Comparison of ENCODE assay signal across 8 cellular contexts in the genomic region with DNA sequence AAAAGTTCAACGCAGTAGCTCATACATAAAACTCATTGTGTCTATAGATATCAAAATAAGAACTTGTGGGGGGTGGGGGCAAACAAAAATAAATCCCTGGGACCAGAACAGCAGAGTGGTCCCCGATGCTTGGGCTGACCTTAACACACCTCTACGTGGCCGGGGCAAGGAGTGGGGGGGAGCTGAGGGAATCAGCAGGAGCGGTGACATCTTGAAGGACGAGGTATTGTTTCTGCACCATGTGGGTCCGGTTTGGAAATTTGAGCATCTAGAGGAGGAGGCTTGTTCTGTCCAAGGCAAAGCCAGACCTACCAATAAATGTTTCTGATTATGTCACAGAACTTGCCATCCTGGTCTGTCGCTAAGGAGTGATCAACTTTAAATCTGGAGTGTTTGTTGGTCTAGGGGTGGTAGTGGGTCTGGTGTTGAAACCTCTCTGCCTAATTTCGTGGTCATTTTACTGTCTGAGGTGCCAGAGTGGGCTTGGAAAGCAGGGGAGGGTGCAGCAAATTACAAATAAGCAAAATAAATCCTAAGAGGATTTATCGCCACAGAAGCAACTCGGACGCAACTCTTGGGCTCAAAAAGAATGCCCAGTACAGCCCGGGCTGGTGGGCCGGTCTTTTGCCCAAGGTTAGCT. TPM values are rescaled to one million over a fixed set of nuclear protein-coding genes. Genes with fewer than 3 reads are reported as not detected.
DNase-seq lines count a peak whose midpoint lies in the region; ATAC-seq lines count a peak whose summit lies in the region.

No MANE protein-coding gene starts in this region.

- H3K4me1 Mint-ChIP-seq in activated T-cell treated with anti-CD3 and anti-CD28 coated beads, Interleukin-2, amount 50 U/mL, for 72 hours (ENCODE audit: low read depth), result peaks cover 49% of the 10 kb centered on the region

- no peaks in the 10 kb centered on the region for H3K36me3 Mint-ChIP-seq in activated T-cell treated with anti-CD3 and anti-CD28 coated beads, Interleukin-2, amount 50 U/mL, for 72 hours (ENCODE audit: insufficient read depth in 2 of 2)

- no peak for ATAC-seq in activated T-cell treated with anti-CD3 and anti-CD28 coated beads, Interleukin-2, amount 50 U/mL, for 72 hours (replicated peaks in 1 of 2)
- no peak for ATAC-seq in GM18517 (IDR thresholded peaks at IDR 0.05; ENCODE audit: unreplicated experiment)

- peaks cover 28% of the 10 kb centered on the region for H3K27me3 Mint-ChIP-seq in activated T-cell treated with anti-CD3 and anti-CD28 coated beads, Interleukin-2, amount 50 U/mL, for 72 hours (ENCODE audit: low read depth)

- no peaks in the 10 kb centered on the region for H3K9me3 Mint-ChIP-seq in activated T-cell treated with anti-CD3 and anti-CD28 coated beads, Interleukin-2, amount 50 U/mL, for 72 hours

- no peak overlapping the region for H3K27ac ChIP-seq in iPS-18a (ENCODE audit: low read length)
- H3K27ac ChIP-seq in subcutaneous abdominal adipose tissue (ENCODE audit: low read depth, low read length), result peak overlapping the region; percentile 68

- H3K9ac ChIP-seq in iPS-18a (ENCODE audit: low read length), result peak overlapping the region; percentile 38
- peak overlapping the region in 4 of 5 donors; percentile 60 to 84 (median 71) for H3K9ac ChIP-seq in subcutaneous abdominal adipose tissue (ENCODE audit: low read length in 5 of 5)

- H3K27ac Mint-ChIP-seq in activated T-cell treated with anti-CD3 and anti-CD28 coated beads, Interleukin-2, amount 50 U/mL, for 72 hours, result no peak overlapping the region

- H3K4me3 Mint-ChIP-seq in activated T-cell treated with anti-CD3 and anti-CD28 coated beads, Interleukin-2, amount 50 U/mL, for 72 hours, result peak overlapping the region; percentile 76 to 88

- H3K4me3 ChIP-seq in iPS-18a (ENCODE audit: low read length), result peak overlapping the region; percentile 67
- H3K4me3 ChIP-seq in subcutaneous abdominal adipose tissue (ENCODE audit: low read depth in 1 of 5, low read length in 5 of 5), result peak overlapping the region; percentile 63 to 94 (median 88)

- peaks cover 15% of the 10 kb centered on the region for H3K27me3 ChIP-seq in iPS-18a (ENCODE audit: control insufficient read depth, insufficient read depth, low read length)
- H3K27me3 ChIP-seq in subcutaneous abdominal adipose tissue (ENCODE audit: control insufficient read depth in 5 of 5, insufficient read depth in 4 of 5, low read length in 5 of 5), result no peaks in the 10 kb centered on the region

- peaks cover 33% of the 10 kb centered on the region for H3K4me1 ChIP-seq in iPS-18a (ENCODE audit: control insufficient read depth, low read depth, low read length)
- H3K4me1 ChIP-seq in subcutaneous abdominal adipose tissue (ENCODE audit: control insufficient read depth in 5 of 5, insufficient read depth in 5 of 5, low read length in 5 of 5), result peaks cover 2 to 37% (median 34%) of the 10 kb centered on the region in 5 donors

- peak; percentile 35 to 38 for DNase-seq in NCI-H526 (lab: John Stamatoyannopoulos, UW)
- DNase-seq in NCI-H526 treated with DMSO at 0.1 percent for 48 hours (lab: John Stamatoyannopoulos, UW), result no peak
- no peak for DNase-seq in activated T-cell treated with anti-CD3 and anti-CD28 coated beads, Interleukin-2, amount 50 U/mL, for 72 hours
- DNase-seq in COLO829 (ENCODE audit: low spot score), result no peak
- no peak for DNase-seq in NCI-H748 (lab: John Stamatoyannopoulos, UW; ENCODE audit: unreplicated experiment)

- H3K9me3 ChIP-seq in iPS-18a (ENCODE audit: control insufficient read depth, low read depth, low read length) (no peaks in the 10 kb centered on the region), subcutaneous abdominal adipose tissue (ENCODE audit: control insufficient read depth in 5 of 5, low read length in 5 of 5) (no peaks in the 10 kb centered on the region)

- H3K36me3 ChIP-seq in iPS-18a (ENCODE audit: control insufficient read depth, low read depth, low read length), result no peaks in the 10 kb centered on the region
- no peaks in the 10 kb centered on the region for H3K36me3 ChIP-seq in subcutaneous abdominal adipose tissue (ENCODE audit: control insufficient read depth in 5 of 5, insufficient read depth in 5 of 5, low read length in 5 of 5)

RNA-seq across cellular contexts. Expression of gene RAPGEF2, which starts 0.8 kb away (rescaled TPM):
- total RNA-seq in activated T-cell treated with anti-CD3 and anti-CD28 coated beads, Interleukin-2, amount 50 U/mL, for 72 hours, result 10 to 100 TPM; 13.6 to 21.3 TPM

Comparison
In these comparisons a context has a peak if more than half of its experiments do, and no peak if none do; other contexts are left out.
1. DNase-seq: peak in NCI-H526 (2 of 2); none in NCI-H526 treated with DMSO at 0.1 percent for 48 hours (single experiment), activated T-cell treated with anti-CD3 and anti-CD28 coated beads, Interleukin-2, amount 50 U/mL, for 72 hours (0 of 2), COLO829 (single experiment) and NCI-H748 (single experiment).